Comparison of ENCODE assay signal across 1 cellular context in the genomic region with DNA sequence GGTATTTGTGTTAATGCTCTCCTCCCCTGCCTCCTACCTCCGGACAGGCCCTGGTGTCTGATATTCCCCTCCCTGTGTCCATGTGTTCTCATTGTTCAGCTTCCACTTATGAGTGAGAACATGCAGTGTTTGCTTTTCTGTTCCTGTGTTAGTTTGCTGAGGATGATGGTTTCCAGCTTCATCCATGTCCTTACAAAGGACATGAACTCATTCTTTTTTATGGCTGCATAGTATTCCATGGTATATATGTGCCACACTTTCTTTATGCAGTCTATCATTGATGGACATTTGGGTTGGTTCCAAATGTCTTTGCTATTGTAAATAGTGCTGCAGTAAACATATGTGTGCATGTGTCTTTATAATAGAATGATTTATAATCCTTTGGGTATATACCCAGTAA.
TF ChIP-seq lines count a peak whose summit lies in the region.

No MANE protein-coding gene starts in this region.

TF ChIP-seq in HEK293, 187 proteins besides CTCF, POLR2A, EP300 and RAD21:
- TF ChIP-seq, protein P1, sequence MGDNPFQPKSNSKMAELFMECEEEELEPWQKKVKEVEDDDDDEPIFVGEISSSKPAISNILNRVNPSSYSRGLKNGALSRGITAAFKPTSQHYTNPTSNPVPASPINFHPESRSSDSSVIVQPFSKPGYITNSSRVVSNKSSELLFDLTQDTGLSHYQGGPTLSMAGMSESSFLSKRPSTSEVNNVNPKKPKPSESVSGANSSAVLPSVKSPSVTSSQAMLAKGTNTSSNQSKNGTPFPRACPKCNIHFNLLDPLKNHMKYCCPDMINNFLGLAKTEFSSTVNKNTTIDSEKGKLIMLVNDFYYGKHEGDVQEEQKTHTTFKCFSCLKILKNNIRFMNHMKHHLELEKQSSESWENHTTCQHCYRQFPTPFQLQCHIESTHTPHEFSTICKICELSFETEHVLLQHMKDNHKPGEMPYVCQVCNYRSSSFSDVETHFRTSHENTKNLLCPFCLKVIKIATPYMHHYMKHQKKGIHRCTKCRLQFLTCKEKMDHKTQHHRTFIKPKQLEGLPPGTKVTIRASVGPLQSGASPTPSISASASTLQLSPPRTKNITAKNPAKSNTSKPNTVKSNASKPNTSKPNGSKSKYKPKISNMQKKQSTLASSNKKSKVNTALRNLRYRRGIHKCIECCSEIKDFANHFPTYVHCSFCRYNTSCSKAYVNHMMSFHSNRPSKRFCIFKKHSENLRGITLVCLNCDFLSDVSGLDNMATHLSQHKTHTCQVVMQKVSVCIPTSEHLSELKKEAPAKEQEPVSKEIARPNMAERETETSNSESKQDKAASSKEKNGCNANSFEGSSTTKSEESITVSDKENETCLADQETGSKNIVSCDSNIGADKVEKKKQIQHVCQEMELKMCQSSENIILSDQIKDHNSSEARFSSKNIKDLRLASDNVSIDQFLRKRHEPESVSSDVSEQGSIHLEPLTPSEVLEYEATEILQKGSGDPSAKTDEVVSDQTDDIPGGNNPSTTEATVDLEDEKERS (tag by site-specific recombination; IDR thresholded peaks at IDR 0.05), result 0 out of 2 replicates have a peak, but pooled peaks have one; percentile 52
- TF ChIP-seq, protein P2, sequence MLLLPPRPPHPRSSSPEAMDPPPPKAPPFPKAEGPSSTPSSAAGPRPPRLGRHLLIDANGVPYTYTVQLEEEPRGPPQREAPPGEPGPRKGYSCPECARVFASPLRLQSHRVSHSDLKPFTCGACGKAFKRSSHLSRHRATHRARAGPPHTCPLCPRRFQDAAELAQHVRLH (tag by site-specific recombination; IDR thresholded peaks at IDR 0.05), result peak; percentile 40; the same call in 1 of the 2 replicates
- TF ChIP-seq ZNF146 (tag by site-specific recombination; IDR thresholded peaks at IDR 0.05), result peak; percentile 80
